In the genomic region with DNA sequence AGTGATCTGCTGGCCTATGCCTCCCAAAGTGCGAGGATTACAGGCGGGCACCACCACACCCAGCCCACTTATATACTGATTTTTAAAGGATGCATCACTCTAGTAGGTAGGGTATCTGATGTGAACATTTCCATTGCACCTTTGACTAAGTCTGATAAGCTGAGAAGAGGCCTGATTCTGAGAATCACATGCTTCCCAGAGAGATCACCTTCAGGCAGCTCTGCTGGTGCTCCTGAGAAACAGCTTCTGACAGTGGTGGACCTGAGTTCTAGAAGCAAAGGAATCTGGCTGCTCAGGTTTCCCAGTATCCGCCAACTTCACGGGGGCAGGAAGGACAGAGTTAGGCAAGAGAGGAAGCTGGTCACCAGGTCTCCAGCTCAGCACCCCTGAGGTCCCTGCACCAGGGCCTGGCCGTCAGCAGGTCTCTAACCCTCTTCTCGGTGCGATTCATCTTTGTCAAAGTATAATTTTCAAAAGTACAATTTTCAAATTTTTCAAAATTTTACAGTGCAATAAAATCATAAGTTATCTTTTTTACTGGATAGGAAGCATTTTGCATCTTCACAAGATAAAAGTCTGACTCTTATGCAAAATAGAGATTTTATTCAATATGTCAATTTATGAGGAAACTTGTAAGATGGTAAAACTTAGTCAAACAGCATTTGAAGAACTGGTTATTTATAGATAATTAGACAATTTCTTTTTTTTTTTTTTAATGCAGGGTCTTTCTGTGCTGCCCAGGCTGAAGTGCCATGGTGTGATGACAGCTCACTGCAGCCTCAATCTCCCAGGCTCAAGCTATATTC, we compare ENCODE assay signal across 26 cellular contexts.
"Had no signal": no experiment of that assay in that cellular context is flagged by ENCODE, and none has a peak within 500 bp of the region (broad histone marks: within the 10 kb centered on the region; RNA-seq: fewer than 3 reads in every experiment).

No MANE protein-coding gene starts in this region.

- ATAC-seq: activated T-helper 17 cell treated with anti-CD3 and anti-CD28 coated beads, Interleukin-2, amount 50 U/mL, for 72 hours; gastroesophageal sphincter; left colon; right cardiac atrium; T-helper 17 cell had no signal

- H3K36me3 ChIP-seq: neural progenitor cell, vagina, WERI-Rb-1 had no signal

- H3K4me3 Mint-ChIP-seq: activated CD4-positive, alpha-beta memory T cell treated with anti-CD3 and anti-CD28 coated beads for 36 hours; activated CD4-positive, alpha-beta T cell treated with anti-CD3 and anti-CD28 coated beads, Interleukin-2, amount 10 ng/mL, durations not matched to agents 24 days and 14 days; activated T-helper 17 cell treated with anti-CD3 and anti-CD28 coated beads, Interleukin-2, amount 50 U/mL, for 72 hours; mesothelial cell of epicardium; neural progenitor cell; T-helper 17 cell had no signal

- H3K27me3 Mint-ChIP-seq: activated CD4-positive, alpha-beta memory T cell treated with anti-CD3 and anti-CD28 coated beads for 36 hours; activated CD4-positive, alpha-beta T cell treated with anti-CD3 and anti-CD28 coated beads, Interleukin-2, amount 10 ng/mL, durations not matched to agents 24 days and 14 days; activated T-helper 17 cell treated with anti-CD3 and anti-CD28 coated beads, Interleukin-2, amount 50 U/mL, for 72 hours; naive B cell; T-helper 17 cell had no signal

- H3K79me2 ChIP-seq: hepatocyte had no signal

- H3K36me3 Mint-ChIP-seq: mesothelial cell of epicardium, neural progenitor cell had no signal

- H3K27ac ChIP-seq: gastroesophageal sphincter, hepatocyte, neural progenitor cell, upper lobe of left lung, vagina, WERI-Rb-1 had no signal

- H2AFZ ChIP-seq: hepatocyte, neural progenitor cell had no signal

- H3K9me3 ChIP-seq: gastroesophageal sphincter, upper lobe of left lung, vagina had no signal

- H3K4me3 ChIP-seq: gastroesophageal sphincter, hepatocyte, neural progenitor cell, upper lobe of left lung, vagina had no signal

- H3K9me3 Mint-ChIP-seq: activated CD4-positive, alpha-beta memory T cell treated with anti-CD3 and anti-CD28 coated beads for 36 hours; activated CD4-positive, alpha-beta T cell treated with anti-CD3 and anti-CD28 coated beads, Interleukin-2, amount 10 ng/mL, durations not matched to agents 24 days and 14 days; activated T-helper 17 cell treated with anti-CD3 and anti-CD28 coated beads, Interleukin-2, amount 50 U/mL, for 72 hours; mesothelial cell of epicardium; naive B cell had no signal

- DNase-seq: activated CD4-positive, alpha-beta memory T cell treated with anti-CD3 and anti-CD28 coated beads for 36 hours; activated CD4-positive, alpha-beta T cell treated with anti-CD3 and anti-CD28 coated beads, Interleukin-2, amount 10 ng/mL, durations not matched to agents 24 days and 14 days; activated CD4-positive, CD25-positive, alpha-beta regulatory T cell treated with anti-CD3 and anti-CD28 coated beads, Interleukin-2, amount 50 U/mL, for 72 hours; activated CD8-positive, alpha-beta memory T cell treated with anti-CD3 and anti-CD28 coated beads, Interleukin-2, amount 50 U/mL, for 4 hours; activated gamma-delta T cell treated with Interleukin-2 at 50 U/mL for 16 hours; activated naive CD4-positive, alpha-beta T cell treated with anti-CD3 and anti-CD28 coated beads, Interleukin-2, amount 50 U/mL, for 16 hours; activated T-cell treated with anti-CD3 and anti-CD28 coated beads, Interleukin-2, amount 50 U/mL, for 1 hour; anterior cingulate cortex; dermis blood vessel endothelial cell; effector CD8-positive, alpha-beta T cell; left colon; naive B cell; right cardiac atrium; stimulated activated naive CD4-positive, alpha-beta T cell treated with Interleukin-2 at 50 U/mL for 16 hours; substantia nigra; SW 1271; T-helper 17 cell; T1000; upper lobe of left lung; WERI-Rb-1 had no signal

- H3K4me1 Mint-ChIP-seq: activated CD4-positive, alpha-beta T cell treated with anti-CD3 and anti-CD28 coated beads, Interleukin-2, amount 10 ng/mL, durations not matched to agents 24 days and 14 days had no signal

- H3K9ac ChIP-seq: neural progenitor cell had no signal

- H3K27ac Mint-ChIP-seq: activated CD4-positive, alpha-beta memory T cell treated with anti-CD3 and anti-CD28 coated beads for 36 hours; activated CD4-positive, alpha-beta T cell treated with anti-CD3 and anti-CD28 coated beads, Interleukin-2, amount 10 ng/mL, durations not matched to agents 24 days and 14 days; mesothelial cell of epicardium; neural progenitor cell had no signal

- H3K4me1 ChIP-seq: neural progenitor cell had no signal

- H3K4me2 ChIP-seq: hepatocyte, neural progenitor cell had no signal

- H3K27me3 ChIP-seq: gastroesophageal sphincter, hepatocyte, neural progenitor cell, upper lobe of left lung, vagina had no signal
